In the genomic region with DNA sequence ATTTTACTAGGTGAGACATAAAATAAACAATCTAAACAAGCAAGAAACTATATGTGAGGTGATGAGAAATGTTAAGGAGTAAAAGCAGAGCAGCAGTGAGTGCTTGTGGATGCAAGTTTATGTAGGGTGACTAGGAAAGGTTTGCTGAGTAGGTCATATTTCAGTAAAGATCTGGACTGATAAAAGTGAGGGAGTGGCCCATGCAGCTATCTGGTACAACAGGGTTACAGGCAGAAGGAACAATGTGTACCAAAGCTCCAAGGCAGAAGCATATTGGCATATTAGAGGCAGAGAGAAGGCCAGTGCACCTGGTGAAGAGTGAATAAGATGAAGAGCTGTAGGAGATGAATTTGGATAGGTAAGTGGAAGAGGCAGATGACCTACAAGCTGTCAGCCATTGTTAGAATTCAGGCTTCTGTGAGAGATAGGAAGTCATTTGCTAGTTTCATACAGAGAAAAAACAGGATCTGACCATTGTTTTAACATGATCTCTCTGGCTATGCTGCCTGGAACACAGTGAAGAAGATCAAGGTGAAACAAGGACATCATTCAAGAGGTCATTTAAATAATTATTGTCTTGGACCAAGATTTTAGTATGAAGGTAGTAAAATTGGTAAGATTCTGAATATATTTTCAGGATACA, we compare ENCODE assay signal across 22 cellular contexts.
DNase-seq lines count a peak whose midpoint lies in the region; ATAC-seq, FAIRE-seq and TF ChIP-seq lines count a peak whose summit lies in the region.
"Had no signal": no experiment of that assay in that cellular context is flagged by ENCODE, and none has a peak within 500 bp of the region (broad histone marks: within the 10 kb centered on the region; RNA-seq: fewer than 3 reads in every experiment).

No MANE protein-coding gene starts in this region.

- H3K4me3 Mint-ChIP-seq in type B pancreatic cell = no peak overlapping the region
- H3K4me3 Mint-ChIP-seq: activated naive CD4-positive, alpha-beta T cell treated with anti-CD3 and anti-CD28 coated beads, Interleukin-2, amount 50 U/mL, for 24 hours had no signal

- DNase-seq in SK-N-SH (no peak), bronchial epithelial cell (ENCODE audit: low read depth) (peak; percentile 30), mucosa of descending colon (peak in 1 of 3 donors; percentile 37), type B pancreatic cell (ENCODE audit: extremely low spot score, unreplicated experiment) (no peak), NCI-H1105 (lab: John Stamatoyannopoulos, UW) (no peak), GDM1 (lab: John Stamatoyannopoulos, UW) (no peak)
- DNase-seq: ACHN; C1 segment of cervical spinal cord; effector CD4-positive, alpha-beta T cell; GF-D8; GM23248; left ventricle myocardium superior; MV-4-11; NCI-H187 treated with DMSO at 0.1 percent for 48 hours; NCI-H446 treated with DMSO at 0.1 percent for 48 hours; stimulated activated CD4-positive, alpha-beta T cell treated with anti-CD3 and anti-CD28 coated beads, Interleukin-12 subunit alpha, Interleukin-12 subunit beta, amount 100 ng/mL, for 4 hours; substantia nigra had no signal

- ATAC-seq in SK-N-SH treated with all-trans-retinoic acid at 6 μM for 48 hours (peak; percentile 58; the same call in 2 of the 3 replicates), mucosa of descending colon (peak; percentile 98), GM19023 (IDR thresholded peaks at IDR 0.05; ENCODE audit: unreplicated experiment) (no peak)
- ATAC-seq: left ventricle myocardium superior had no signal

- intact Hi-C loops in mucosa of descending colon (cut with DNase I, micrococcal nuclease) = no loop called here

- CTCF ChIA-PET in SK-N-SH (lab: Yijun Ruan, JAX) = no interaction called here

- no peak for TF ChIP-seq RAD21 in SK-N-SH (IDR thresholded peaks at IDR 0.05; ENCODE audit: low read length)

- H3K4me2 ChIP-seq in SK-N-SH = no peak overlapping the region

- no peak overlapping the region for H3K9ac ChIP-seq in SK-N-SH
- H3K9ac ChIP-seq: GM23248 had no signal

- no peaks in the 10 kb centered on the region for H3K36me3 ChIP-seq in SK-N-SH (replicated peaks in 1 of 2; ENCODE audit: control insufficient read depth in 1 of 2, insufficient read depth in 2 of 2, low read length in 1 of 2)
- H3K36me3 ChIP-seq in bronchial epithelial cell (ENCODE audit: control insufficient read depth, insufficient read depth, low read length) = no peaks in the 10 kb centered on the region
- H3K36me3 ChIP-seq in mucosa of descending colon (ENCODE audit: low read depth) = no peaks in the 10 kb centered on the region
- H3K36me3 ChIP-seq: esophagus muscularis mucosa had no signal

- 0 out of 2 replicates have a peak, but pooled peaks cover 3% of the 10 kb centered on the region for H3K9me2 ChIP-seq in SK-N-SH

- no peaks in the 10 kb centered on the region for H4K20me1 ChIP-seq in SK-N-SH (ENCODE audit: insufficient read depth)

- H3K4me1 ChIP-seq in SK-N-SH (ENCODE audit: control insufficient read depth in 1 of 2, insufficient read depth in 2 of 2, low read depth in 1 of 2, low read length in 1 of 2) (peaks cover 0 to 11% of the 10 kb centered on the region in 2 experiments; a peak in 1 of 4 replicates), mucosa of descending colon (ENCODE audit: low read depth) (peaks cover 5% of the 10 kb centered on the region)

- no peak overlapping the region for H2AFZ ChIP-seq in SK-N-SH (ENCODE audit: low read depth)
- H2AFZ ChIP-seq: GM23248 had no signal

- H3K9me3 ChIP-seq in SK-N-SH (peaks cover 1% of the 10 kb centered on the region; the same call in 1 of the 2 replicates), mucosa of descending colon (no peaks in the 10 kb centered on the region)
- H3K9me3 ChIP-seq: esophagus muscularis mucosa had no signal

- H3K9me3 Mint-ChIP-seq in type B pancreatic cell = no peaks in the 10 kb centered on the region
- H3K9me3 Mint-ChIP-seq: activated naive CD4-positive, alpha-beta T cell treated with anti-CD3 and anti-CD28 coated beads, Interleukin-2, amount 50 U/mL, for 24 hours had no signal

- H3K27me3 Mint-ChIP-seq in type B pancreatic cell = no peaks in the 10 kb centered on the region
- H3K27me3 Mint-ChIP-seq: activated naive CD4-positive, alpha-beta T cell treated with anti-CD3 and anti-CD28 coated beads, Interleukin-2, amount 50 U/mL, for 24 hours had no signal

- peaks cover 6% of the 10 kb centered on the region for H3F3A ChIP-seq in SK-N-SH (replicated peaks; ENCODE audit: insufficient read depth)

- H3K27me3 ChIP-seq in SK-N-SH (ENCODE audit: insufficient read depth) (no peaks in the 10 kb centered on the region), bronchial epithelial cell (ENCODE audit: control insufficient read depth, insufficient read depth, low read length) (no peaks in the 10 kb centered on the region)
- H3K27me3 ChIP-seq: esophagus muscularis mucosa had no signal

- FAIRE-seq in bronchial epithelial cell (lab: Jason Lieb, UNC) = no peak
- FAIRE-seq: astrocyte had no signal

- no peaks in the 10 kb centered on the region for H3K36me3 Mint-ChIP-seq in type B pancreatic cell
- H3K36me3 Mint-ChIP-seq: activated naive CD4-positive, alpha-beta T cell treated with anti-CD3 and anti-CD28 coated beads, Interleukin-2, amount 50 U/mL, for 24 hours had no signal

- POLR2A ChIA-PET in SK-N-SH (lab: Yijun Ruan, JAX) = no interaction called here

- TF ChIP-seq CTCF in SK-N-SH (IDR thresholded peaks at IDR 0.05) (no peak), bronchial epithelial cell (IDR thresholded peaks at IDR 0.05; ENCODE audit: insufficient read depth, low read length, severe bottlenecking) (no peak), mucosa of descending colon (IDR thresholded peaks at IDR 0.05) (no peak), type B pancreatic cell (conservative IDR thresholded peaks at IDR 0.05) (no peak)

- no peak for TF ChIP-seq EP300 in SK-N-SH (IDR thresholded peaks at IDR 0.05; ENCODE audit: borderline replicate concordance in 1 of 2, low read depth in 1 of 2, low read length in 1 of 2)

- no peaks in the 10 kb centered on the region for H3K79me2 ChIP-seq in SK-N-SH (ENCODE audit: insufficient read depth)

- no peak overlapping the region for H3K27ac ChIP-seq in SK-N-SH (ENCODE audit: low read depth in 2 of 2, low read length in 1 of 2)
- H3K27ac ChIP-seq: esophagus muscularis mucosa, GM23248 had no signal

- H3K27ac Mint-ChIP-seq in type B pancreatic cell = peak overlapping the region; percentile 4
- H3K27ac Mint-ChIP-seq: activated naive CD4-positive, alpha-beta T cell treated with anti-CD3 and anti-CD28 coated beads, Interleukin-2, amount 50 U/mL, for 24 hours had no signal

- peaks cover 6% of the 10 kb centered on the region for H3K4me1 Mint-ChIP-seq in type B pancreatic cell (ENCODE audit: unreplicated experiment)
- H3K4me1 Mint-ChIP-seq: activated naive CD4-positive, alpha-beta T cell treated with anti-CD3 and anti-CD28 coated beads, Interleukin-2, amount 50 U/mL, for 24 hours had no signal

- H3K4me3 ChIP-seq in SK-N-SH (ENCODE audit: low read depth in 2 of 2, low read length in 1 of 2) (no peak overlapping the region), bronchial epithelial cell (ENCODE audit: low read depth, low read length) (no peak overlapping the region), mucosa of descending colon (no peak overlapping the region)
- H3K4me3 ChIP-seq: esophagus muscularis mucosa, GM23248 had no signal

TF ChIP-seq in SK-N-SH treated with all-trans-retinoic acid at 6 μM for 48 hours, 23 proteins besides CTCF, POLR2A, EP300 and RAD21 (continues in another document):
- TF ChIP-seq ZC3H10 (CRISPR knock-in tag; IDR thresholded peaks at IDR 0.05) = no peak
- no peak for TF ChIP-seq OSR1 (CRISPR knock-in tag; IDR thresholded peaks at IDR 0.05)
- no peak for TF ChIP-seq SNAI2 (CRISPR knock-in tag; IDR thresholded peaks at IDR 0.05)
- no peak for TF ChIP-seq ZNF8 (CRISPR knock-in tag; IDR thresholded peaks at IDR 0.05)
- TF ChIP-seq TCF4 (CRISPR knock-in tag; IDR thresholded peaks at IDR 0.05; ENCODE audit: borderline replicate concordance) = no peak
- no peak for TF ChIP-seq BACH2 (CRISPR knock-in tag; IDR thresholded peaks at IDR 0.05; ENCODE audit: borderline replicate concordance)
- no peak for TF ChIP-seq ESRRG (CRISPR knock-in tag; IDR thresholded peaks at IDR 0.05)
- no peak for TF ChIP-seq TOX (CRISPR knock-in tag; IDR thresholded peaks at IDR 0.05; ENCODE audit: borderline replicate concordance)
- TF ChIP-seq ARNTL (CRISPR knock-in tag; IDR thresholded peaks at IDR 0.05; ENCODE audit: borderline replicate concordance, low read depth) = no peak

TF ChIP-seq in SK-N-SH, 30 proteins besides CTCF, POLR2A, EP300 and RAD21:
- TF ChIP-seq, protein P1, sequence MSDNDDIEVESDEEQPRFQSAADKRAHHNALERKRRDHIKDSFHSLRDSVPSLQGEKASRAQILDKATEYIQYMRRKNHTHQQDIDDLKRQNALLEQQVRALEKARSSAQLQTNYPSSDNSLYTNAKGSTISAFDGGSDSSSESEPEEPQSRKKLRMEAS (IDR thresholded peaks at IDR 0.05; ENCODE audit: low read depth) = no peak
- TF ChIP-seq GATA2 (CRISPR knock-in tag; IDR thresholded peaks at IDR 0.05) (no peak), NFIC (IDR thresholded peaks at IDR 0.05; ENCODE audit: borderline replicate concordance) (no peak), ELF1 (IDR thresholded peaks at IDR 0.05) (no peak), RXRA (IDR thresholded peaks at IDR 0.05; ENCODE audit: borderline replicate concordance, low read depth) (no peak), SMC3 (IDR thresholded peaks at IDR 0.05; ENCODE audit: low read depth, low read length) (no peak), TEAD4 (IDR thresholded peaks at IDR 0.05; ENCODE audit: borderline replicate concordance, insufficient read depth) (no peak), SIN3A (IDR thresholded peaks at IDR 0.05; ENCODE audit: borderline replicate concordance, low read depth, low read length) (no peak), RFX5 (IDR thresholded peaks at IDR 0.05; ENCODE audit: low read length) (no peak)
- TF ChIP-seq, protein P2, sequence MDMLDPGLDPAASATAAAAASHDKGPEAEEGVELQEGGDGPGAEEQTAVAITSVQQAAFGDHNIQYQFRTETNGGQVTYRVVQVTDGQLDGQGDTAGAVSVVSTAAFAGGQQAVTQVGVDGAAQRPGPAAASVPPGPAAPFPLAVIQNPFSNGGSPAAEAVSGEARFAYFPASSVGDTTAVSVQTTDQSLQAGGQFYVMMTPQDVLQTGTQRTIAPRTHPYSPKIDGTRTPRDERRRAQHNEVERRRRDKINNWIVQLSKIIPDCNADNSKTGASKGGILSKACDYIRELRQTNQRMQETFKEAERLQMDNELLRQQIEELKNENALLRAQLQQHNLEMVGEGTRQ (IDR thresholded peaks at IDR 0.05; ENCODE audit: borderline replicate concordance, low read depth, low read length) = no peak
